Comparison of ENCODE assay signal across 1 cellular context in the genomic region with DNA sequence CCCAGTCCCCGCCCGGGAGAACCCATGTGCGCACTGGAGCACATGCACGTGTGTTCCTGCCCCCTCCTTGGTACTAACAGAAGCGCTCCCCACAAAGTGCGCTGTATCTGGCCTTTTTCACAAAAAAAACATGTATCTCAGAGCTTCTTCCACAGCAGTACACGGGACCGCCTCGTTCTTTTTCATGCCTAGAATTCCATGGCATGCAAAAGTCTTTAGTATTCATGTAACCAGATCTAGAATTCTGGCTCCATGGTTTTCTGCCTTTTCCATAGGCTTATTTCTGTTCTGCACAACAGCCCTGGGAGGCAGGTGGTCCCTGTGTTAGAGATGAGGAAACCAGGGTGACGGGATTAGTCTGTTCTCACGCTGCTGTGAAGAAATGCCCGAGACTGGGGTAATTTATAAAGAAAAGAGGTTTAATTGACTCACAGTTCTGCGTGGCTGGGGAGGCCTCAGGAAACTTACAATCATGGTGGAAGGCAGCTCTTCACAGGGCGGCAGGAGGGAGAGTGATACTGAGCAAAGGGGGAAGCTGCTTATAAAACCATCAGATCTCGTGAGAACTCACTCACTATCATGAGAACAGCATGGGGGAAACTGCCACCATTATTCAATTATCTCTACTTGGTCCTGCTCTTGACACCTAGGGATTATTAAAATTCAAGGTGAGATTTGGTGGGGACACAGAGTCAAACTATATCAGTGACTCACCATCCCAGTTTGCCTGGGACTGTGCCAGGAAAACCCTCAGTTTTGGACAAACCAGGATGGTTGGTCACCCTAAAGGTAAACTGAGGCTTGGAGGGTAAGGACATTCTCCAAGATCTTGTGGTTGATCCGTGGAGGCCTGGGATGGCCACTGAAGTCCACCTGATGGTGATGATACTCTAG.
TF ChIP-seq lines count a peak whose summit lies in the region.

No MANE protein-coding gene starts in this region.

TF ChIP-seq in H1, 55 proteins besides CTCF, POLR2A, EP300 and RAD21:
- TF ChIP-seq POLR2AphosphoS5 (IDR thresholded peaks at IDR 0.05; ENCODE audit: low read depth, low read length), result no peak
- TF ChIP-seq PHF8 (conservative IDR thresholded peaks at IDR 0.05; ENCODE audit: low read depth, low read length), result no peak
- TF ChIP-seq RFX5 (IDR thresholded peaks at IDR 0.05; ENCODE audit: borderline replicate concordance, low read depth, low read length), result no peak
- TF ChIP-seq TCF12 (IDR thresholded peaks at IDR 0.05; ENCODE audit: low read depth, low read length), result no peak
- no peak for TF ChIP-seq ASH2L (IDR thresholded peaks at IDR 0.05; ENCODE audit: low read length)
- TF ChIP-seq CBX5 (IDR thresholded peaks at IDR 0.05; ENCODE audit: low read depth, low read length), result no peak
- no peak for TF ChIP-seq CHD1 (IDR thresholded peaks at IDR 0.05; ENCODE audit: low read depth, low read length)
- no peak for TF ChIP-seq GTF2F1 (IDR thresholded peaks at IDR 0.05; ENCODE audit: borderline replicate concordance, low read depth, low read length)
- no peak for TF ChIP-seq CBX8 (IDR thresholded peaks at IDR 0.05; ENCODE audit: borderline replicate concordance, low read depth, low read length)
- TF ChIP-seq RNF2 (IDR thresholded peaks at IDR 0.05; ENCODE audit: borderline replicate concordance, low read depth, low read length, missing control alignments, poor library complexity, severe bottlenecking), result no peak
- TF ChIP-seq JUN (IDR thresholded peaks at IDR 0.05; ENCODE audit: low read depth, low read length), result no peak
- TF ChIP-seq MAFK (IDR thresholded peaks at IDR 0.05; ENCODE audit: low read depth, low read length), result no peak
- TF ChIP-seq TAF1 (IDR thresholded peaks at IDR 0.05; ENCODE audit: low read depth, low read length), result no peak
- no peak for TF ChIP-seq HDAC6 (IDR thresholded peaks at IDR 0.05; ENCODE audit: low read depth, low read length)
